9 cellular contexts compared by ENCODE assay signal in the genomic region with DNA sequence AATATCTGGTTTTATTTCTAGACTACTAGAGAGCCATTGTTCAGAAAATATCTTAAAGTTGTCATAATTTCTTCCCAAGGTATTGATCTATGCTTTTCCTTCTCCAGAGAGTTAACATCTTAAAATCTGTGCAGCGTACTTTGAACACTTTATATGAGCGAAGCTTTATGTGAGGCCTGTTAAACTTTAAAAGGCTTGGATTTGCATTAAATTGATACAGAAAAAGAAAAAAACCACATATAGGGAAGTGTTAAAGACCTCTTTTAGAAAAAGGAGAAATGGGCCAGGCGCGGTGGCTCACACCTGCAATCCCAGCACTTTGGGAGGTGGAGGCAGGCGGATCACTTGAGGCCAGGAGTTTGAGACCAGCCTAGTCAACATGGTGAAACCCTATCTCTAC. TPM values are rescaled to one million over a fixed set of nuclear protein-coding genes. Genes with fewer than 3 reads are reported as not detected.
DNase-seq lines count a peak whose midpoint lies in the region; ATAC-seq and TF ChIP-seq lines count a peak whose summit lies in the region.
"Had no signal": no experiment of that assay in that cellular context is flagged by ENCODE, and none has a peak within 500 bp of the region (broad histone marks: within the 10 kb centered on the region; RNA-seq: fewer than 3 reads in every experiment).

No MANE protein-coding gene starts in this region.

- H4K20me1 ChIP-seq in HCT116 (ENCODE audit: insufficient read depth): no peaks in the 10 kb centered on the region

- intact Hi-C loops in HCT116 (cut with micrococcal nuclease): no loop called here

- 0 out of 6 replicates have a peak, but pooled peaks of 1 of the 3 experiments have one; percentile 1 for TF ChIP-seq CTCF in HCT116 (IDR thresholded peaks at IDR 0.05 in 2 of 3, conservative IDR thresholded peaks at IDR 0.05 in 1 of 3; ENCODE audit: borderline replicate concordance in 1 of 3, insufficient read depth in 1 of 3, low read depth in 2 of 3, low read length in 2 of 3)

- peak overlapping the region in 1 of 2 experiments; percentile 49; a peak in 2 of 4 replicates for H3K4me3 ChIP-seq in HCT116 (replicated peaks in 1 of 2; ENCODE audit: low read depth in 1 of 2, low read length in 2 of 2)

- no peak for DNase-seq in HCT116 (ENCODE audit: low read depth, low spot score)
- DNase-seq in T-cell: no peak
- no peak for DNase-seq in immature natural killer cell
- DNase-seq in stimulated activated naive CD8-positive, alpha-beta T cell treated with anti-CD3 and anti-CD28 coated beads, Interleukin-15, amount 100 ng/mL, for 72 hours: no peak
- no peak for DNase-seq in NOMO-1 treated with DMSO at 0.1 percent for 48 hours (lab: John Stamatoyannopoulos, UW; ENCODE audit: unreplicated experiment)
- no peak for DNase-seq in NCI-H2171 (lab: John Stamatoyannopoulos, UW)
- DNase-seq: NCI-H146 had no signal

- H3K9ac ChIP-seq in HCT116 (ENCODE audit: low read length): no peak overlapping the region

- RAD21 ChIA-PET in HCT116 (lab: Charles Lee; ENCODE audit: low non-redundant PET in 1 of 2, low total read pairs in 2 of 2, uncharacterized antibody in 2 of 2, unreplicated experiment in 2 of 2): no interaction called here

- H3K36me3 Mint-ChIP-seq in T-cell (peaks cover 39% of the 10 kb centered on the region), immature natural killer cell (peaks cover 19 to 31% (median 22%) of the 10 kb centered on the region in 3 donors)

- no peaks in the 10 kb centered on the region for H3K9me2 ChIP-seq in HCT116 (ENCODE audit: insufficient read depth)

- no peak for TF ChIP-seq POLR2A in HCT116 (IDR thresholded peaks at IDR 0.05; ENCODE audit: borderline replicate concordance, extremely low read depth, insufficient read depth, insufficient read length)

- no peak for ATAC-seq in HCT116
- ATAC-seq in T-cell (replicated peaks in 1 of 4): peak in 2 of 4 experiments; percentile 17 to 22
- ATAC-seq in stimulated activated naive CD8-positive, alpha-beta T cell treated with anti-CD3 and anti-CD28 coated beads, Interleukin-15, amount 100 ng/mL, for 72 hours: peak; percentile 12
- no peak for ATAC-seq in GM19324 (IDR thresholded peaks at IDR 0.05; ENCODE audit: low FRiP score, unreplicated experiment)

- H3K27ac ChIP-seq in HCT116 (ENCODE audit: low read depth, low read length): no peak overlapping the region
- H3K27ac ChIP-seq: cardiac muscle cell had no signal

- H3K4me1 ChIP-seq in HCT116 (ENCODE audit: control insufficient read depth in 1 of 2, insufficient read depth in 2 of 2, low read length in 2 of 2): peaks cover 0 to 3% of the 10 kb centered on the region in 2 experiments; a peak in 1 of 4 replicates

- CTCF ChIA-PET in HCT116 (lab: Charles Lee) (no interaction called here), T-cell (lab: Charles Lee) (interaction anchor here in 1 of 2 donors (1.1 kb wide), 1 partner anchor 28 kb away, joined by 3 read pairs; no protein-coding TSS in a partner anchor)

- H3K27me3 ChIP-seq in HCT116 (ENCODE audit: insufficient read depth, low read length): no peaks in the 10 kb centered on the region
- H3K27me3 ChIP-seq: cardiac muscle cell had no signal

- H3K27me3 Mint-ChIP-seq in T-cell: no peaks in the 10 kb centered on the region
- H3K27me3 Mint-ChIP-seq in immature natural killer cell (ENCODE audit: low read depth in 3 of 3): no peaks in the 10 kb centered on the region
- H3K27me3 Mint-ChIP-seq in stimulated activated naive CD8-positive, alpha-beta T cell treated with anti-CD3 and anti-CD28 coated beads, Interleukin-15, amount 100 ng/mL, for 72 hours: no peaks in the 10 kb centered on the region

- no peaks in the 10 kb centered on the region for H3K79me2 ChIP-seq in HCT116 (ENCODE audit: insufficient read depth, low read length)

- H3K4me3 Mint-ChIP-seq in T-cell (peak overlapping the region; percentile 76 to 85 (median 77)), immature natural killer cell (peak overlapping the region; percentile 86 to 94 (median 89))
- H3K4me3 Mint-ChIP-seq in stimulated activated naive CD8-positive, alpha-beta T cell treated with anti-CD3 and anti-CD28 coated beads, Interleukin-15, amount 100 ng/mL, for 72 hours: peak overlapping the region; percentile 66 to 80

- POLR2A ChIA-PET in HCT116 (lab: Charles Lee) (no interaction called here), T-cell (lab: Charles Lee) (no interaction called here)

- H3K4me2 ChIP-seq in HCT116 (ENCODE audit: low read length): peak overlapping the region; percentile 83

- no peak for TF ChIP-seq RAD21 in HCT116 (IDR thresholded peaks at IDR 0.05; ENCODE audit: low read depth)

- H3K27ac Mint-ChIP-seq in T-cell (peak overlapping the region; percentile 90 to 91), immature natural killer cell (peak overlapping the region; percentile 92 to 97 (median 95))
- H3K27ac Mint-ChIP-seq in stimulated activated naive CD8-positive, alpha-beta T cell treated with anti-CD3 and anti-CD28 coated beads, Interleukin-15, amount 100 ng/mL, for 72 hours: peak overlapping the region; percentile 89 to 93

- BruUV-seq in HCT116 (replicated peaks; lab: Mats Ljungman, UMichigan): no TSS peak

- peaks cover 3 to 5% of the 10 kb centered on the region in 2 experiments; a peak in 1 of 4 replicates for H3K36me3 ChIP-seq in HCT116 (ENCODE audit: control insufficient read depth in 1 of 2, insufficient read depth in 2 of 2, low read length in 2 of 2)
- H3K36me3 ChIP-seq: cardiac muscle cell had no signal

- no peaks in the 10 kb centered on the region for H3K9me3 ChIP-seq in HCT116 (ENCODE audit: control insufficient read depth in 1 of 2, insufficient read depth in 1 of 2, low read depth in 1 of 2, low read length in 2 of 2)

- H3K4me1 Mint-ChIP-seq in T-cell (peaks cover 11 to 23% (median 19%) of the 10 kb centered on the region in 3 donors), immature natural killer cell (peaks cover 13 to 17% of the 10 kb centered on the region in 2 donors)
- H3K4me1 Mint-ChIP-seq in stimulated activated naive CD8-positive, alpha-beta T cell treated with anti-CD3 and anti-CD28 coated beads, Interleukin-15, amount 100 ng/mL, for 72 hours: peaks cover 15% of the 10 kb centered on the region

- no peak overlapping the region for H2AFZ ChIP-seq in HCT116 (ENCODE audit: low read depth, low read length, poor library complexity, severe bottlenecking)

- no peaks in the 10 kb centered on the region for H3K9me3 Mint-ChIP-seq in T-cell
- H3K9me3 Mint-ChIP-seq in immature natural killer cell: no peaks in the 10 kb centered on the region
- no peaks in the 10 kb centered on the region for H3K9me3 Mint-ChIP-seq in stimulated activated naive CD8-positive, alpha-beta T cell treated with anti-CD3 and anti-CD28 coated beads, Interleukin-15, amount 100 ng/mL, for 72 hours

TF ChIP-seq in HCT116, 20 proteins besides CTCF, POLR2A, EP300 and RAD21 (continues in another document):
- TF ChIP-seq ZBTB33 (IDR thresholded peaks at IDR 0.05; ENCODE audit: extremely low read depth, insufficient replicate concordance, low read length) (no peak), POLR2AphosphoS5 (IDR thresholded peaks at IDR 0.05; ENCODE audit: low read depth, low read length) (no peak), SIN3A (IDR thresholded peaks at IDR 0.05; ENCODE audit: low read depth) (no peak), SRF (IDR thresholded peaks at IDR 0.05; ENCODE audit: low read depth) (no peak), ZFX (IDR thresholded peaks at IDR 0.05) (no peak), EGR1 (IDR thresholded peaks at IDR 0.05; ENCODE audit: low read depth) (no peak), JUND (IDR thresholded peaks at IDR 0.05) (no peak), EZH2 (IDR thresholded peaks at IDR 0.05) (no peak), ZNF274 (IDR thresholded peaks at IDR 0.05; ENCODE audit: low read depth, low read length) (no peak), CEBPB (IDR thresholded peaks at IDR 0.05; ENCODE audit: low read depth) (no peak), ELF1 (IDR thresholded peaks at IDR 0.05; ENCODE audit: borderline replicate concordance, low read depth) (no peak)

RNA-seq across cellular contexts. Expression of gene MORC3, which starts 59.2 kb away (rescaled TPM):
- total RNA-seq in HCT116 (2021; ENCODE audit: unreplicated experiment) (19.8 TPM), T-cell (10 to 100 TPM; 53.1 to 74.8 (median 71.6) TPM)
- 9.4 and 12.0 TPM in 2 replicates for polyA plus RNA-seq in HCT116 (2012)
- polyA plus RNA-seq in immature natural killer cell: 10 to 100 TPM; 22.0 to 40.6 (median 25.1) TPM
